17 cellular contexts compared by ENCODE assay signal in the genomic region with DNA sequence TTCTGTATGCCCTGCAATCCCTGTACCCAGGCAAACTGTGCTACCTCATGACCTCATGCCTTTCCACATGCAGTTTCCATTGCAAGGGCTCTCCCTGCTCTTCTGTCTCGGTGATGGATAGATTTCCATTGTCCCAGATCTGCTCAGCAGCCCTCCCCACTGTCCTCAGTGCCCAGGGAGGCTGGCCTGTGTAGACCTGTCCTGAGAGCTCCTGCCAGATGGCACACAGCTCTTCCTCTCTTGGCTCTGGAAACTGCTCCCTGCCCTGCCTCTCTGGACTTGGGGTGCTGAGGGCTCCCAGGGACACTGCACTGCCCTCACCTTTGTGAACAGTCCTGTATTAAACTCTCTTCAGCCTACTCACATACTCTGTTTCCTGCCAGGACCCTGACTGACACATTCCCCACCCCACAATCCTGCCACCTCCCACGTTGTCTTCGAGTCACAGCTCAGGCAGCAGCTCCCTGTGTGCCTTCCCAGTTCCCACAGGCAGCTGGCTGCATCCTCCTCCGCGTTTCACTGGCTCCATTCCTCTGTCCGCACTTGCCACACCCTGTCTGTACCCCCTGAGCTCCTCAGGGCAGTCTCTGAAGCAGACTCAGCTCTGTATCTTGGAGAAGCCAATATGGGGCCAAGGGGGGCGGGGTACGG. TPM values are rescaled to one million over a fixed set of nuclear protein-coding genes. Genes with fewer than 3 reads are reported as not detected.
DNase-seq lines count a peak whose midpoint lies in the region; ATAC-seq and TF ChIP-seq lines count a peak whose summit lies in the region.
"Had no signal": no experiment of that assay in that cellular context is flagged by ENCODE, and none has a peak within 500 bp of the region (broad histone marks: within the 10 kb centered on the region; RNA-seq: fewer than 3 reads in every experiment).

No MANE protein-coding gene starts in this region.

- H3K27me3 Mint-ChIP-seq in activated CD8-positive, alpha-beta memory T cell treated with anti-CD3 and anti-CD28 coated beads, Interleukin-2, amount 10 ng/mL, durations not matched to agents 7 days and 5 days, result peaks cover 24% of the 10 kb centered on the region
- peaks cover 24% of the 10 kb centered on the region for H3K27me3 Mint-ChIP-seq in activated T-cell treated with anti-CD3 and anti-CD28 coated beads, Interleukin-2, amount 50 U/mL, for 4 hours (ENCODE audit: low read depth)

- H3K27ac ChIP-seq in foreskin keratinocyte, result no peak overlapping the region
- H3K27ac ChIP-seq: skin epidermis had no signal

- no peak overlapping the region for H3K4me3 ChIP-seq in mucosa of descending colon
- H3K4me3 ChIP-seq: skin epidermis had no signal

- no peaks in the 10 kb centered on the region for H3K9me3 Mint-ChIP-seq in activated CD8-positive, alpha-beta memory T cell treated with anti-CD3 and anti-CD28 coated beads, Interleukin-2, amount 10 ng/mL, durations not matched to agents 7 days and 5 days (ENCODE audit: low read depth)
- H3K9me3 Mint-ChIP-seq in activated T-cell treated with anti-CD3 and anti-CD28 coated beads, Interleukin-2, amount 50 U/mL, for 4 hours, result no peaks in the 10 kb centered on the region
- H3K9me3 Mint-ChIP-seq: CD4-positive, alpha-beta memory T cell; HFFc6; naive thymus-derived CD4-positive, alpha-beta T cell had no signal

- DNase-seq in HT1080 (ENCODE audit: low read depth), result peak; percentile 38
- DNase-seq in astrocyte of the hippocampus (ENCODE audit: low read depth, low spot score), result peak; percentile 81
- DNase-seq in foreskin keratinocyte, result peak in 1 of 2 donors; percentile 15
- DNase-seq in putamen (ENCODE audit: low spot score), result peak; percentile 14
- DNase-seq in activated CD8-positive, alpha-beta memory T cell treated with anti-CD3 and anti-CD28 coated beads, Interleukin-2, amount 10 ng/mL, durations not matched to agents 7 days and 5 days, result no peak
- no peak for DNase-seq in activated T-cell treated with anti-CD3 and anti-CD28 coated beads, Interleukin-2, amount 50 U/mL, for 4 hours
- no peak for DNase-seq in mucosa of descending colon
- DNase-seq: CD4-positive, alpha-beta memory T cell; effector CD8-positive, alpha-beta T cell; HFFc6; left cardiac atrium; naive thymus-derived CD4-positive, alpha-beta T cell; NCI-H510A treated with DMSO at 0.1 percent for 48 hours had no signal

- ATAC-seq in foreskin keratinocyte (peak; percentile 75), mucosa of descending colon (no peak), HG03045 (IDR thresholded peaks at IDR 0.05; ENCODE audit: unreplicated experiment) (no peak)
- no peak for ATAC-seq in activated CD8-positive, alpha-beta memory T cell treated with anti-CD3 and anti-CD28 coated beads, Interleukin-2, amount 10 ng/mL, durations not matched to agents 7 days and 5 days
- ATAC-seq in activated T-cell treated with anti-CD3 and anti-CD28 coated beads, Interleukin-2, amount 50 U/mL, for 4 hours, result no peak
- ATAC-seq: activated CD4-positive, CD25-positive, alpha-beta regulatory T cell treated with anti-CD3 and anti-CD28 coated beads, Interleukin-2, amount 50 U/mL, for 24 hours; naive thymus-derived CD4-positive, alpha-beta T cell had no signal

- CTCF ChIA-PET in activated CD8-positive, alpha-beta memory T cell treated with anti-CD3 and anti-CD28 coated beads, Interleukin-2, amount 10 ng/mL, durations not matched to agents 7 days and 5 days (lab: Charles Lee), result no interaction called here

- H3K27ac Mint-ChIP-seq in activated CD8-positive, alpha-beta memory T cell treated with anti-CD3 and anti-CD28 coated beads, Interleukin-2, amount 10 ng/mL, durations not matched to agents 7 days and 5 days, result no peak overlapping the region
- H3K27ac Mint-ChIP-seq: CD4-positive, alpha-beta memory T cell; HFFc6; naive thymus-derived CD4-positive, alpha-beta T cell had no signal

- H3K4me1 Mint-ChIP-seq in activated CD8-positive, alpha-beta memory T cell treated with anti-CD3 and anti-CD28 coated beads, Interleukin-2, amount 10 ng/mL, durations not matched to agents 7 days and 5 days, result no peaks in the 10 kb centered on the region
- no peaks in the 10 kb centered on the region for H3K4me1 Mint-ChIP-seq in activated T-cell treated with anti-CD3 and anti-CD28 coated beads, Interleukin-2, amount 50 U/mL, for 4 hours (ENCODE audit: low read depth)
- H3K4me1 Mint-ChIP-seq: CD4-positive, alpha-beta memory T cell had no signal

- no peaks in the 10 kb centered on the region for H3K36me3 Mint-ChIP-seq in activated CD8-positive, alpha-beta memory T cell treated with anti-CD3 and anti-CD28 coated beads, Interleukin-2, amount 10 ng/mL, durations not matched to agents 7 days and 5 days
- no peaks in the 10 kb centered on the region for H3K36me3 Mint-ChIP-seq in activated T-cell treated with anti-CD3 and anti-CD28 coated beads, Interleukin-2, amount 50 U/mL, for 4 hours (ENCODE audit: insufficient read depth)
- H3K36me3 Mint-ChIP-seq: CD4-positive, alpha-beta memory T cell; naive thymus-derived CD4-positive, alpha-beta T cell had no signal

- H3K4me3 Mint-ChIP-seq in activated CD8-positive, alpha-beta memory T cell treated with anti-CD3 and anti-CD28 coated beads, Interleukin-2, amount 10 ng/mL, durations not matched to agents 7 days and 5 days, result no peak overlapping the region
- H3K4me3 Mint-ChIP-seq in activated T-cell treated with anti-CD3 and anti-CD28 coated beads, Interleukin-2, amount 50 U/mL, for 4 hours, result no peak overlapping the region
- H3K4me3 Mint-ChIP-seq: CD4-positive, alpha-beta memory T cell; HFFc6; naive thymus-derived CD4-positive, alpha-beta T cell had no signal

- no peaks in the 10 kb centered on the region for H3K36me3 ChIP-seq in mucosa of descending colon (ENCODE audit: low read depth)

- H3K4me1 ChIP-seq in foreskin keratinocyte, result peaks cover 7% of the 10 kb centered on the region
- H3K4me1 ChIP-seq in mucosa of descending colon (ENCODE audit: low read depth), result peaks cover 7% of the 10 kb centered on the region

- no peaks in the 10 kb centered on the region for H3K9me3 ChIP-seq in mucosa of descending colon

- no peak for TF ChIP-seq CTCF in foreskin keratinocyte (conservative IDR thresholded peaks at IDR 0.05)
- no peak for TF ChIP-seq CTCF in mucosa of descending colon (IDR thresholded peaks at IDR 0.05)

- peaks cover 3% of the 10 kb centered on the region for H3K27me3 ChIP-seq in foreskin keratinocyte

- intact Hi-C loops in mucosa of descending colon (cut with DNase I, micrococcal nuclease), result no loop called here

RNA-seq across cellular contexts. Expression of a gene that starts 57.0 kb away (rescaled TPM):
- total RNA-seq in HT1080 (2014; rRNA removed; shearing (Covaris generic)), result not detected in 2 replicates
- not detected in 2 replicates for polyA plus RNA-seq in HT1080 (2015; cell fraction: cytosol; rRNA removed)
- not detected in 2 replicates for polyA plus RNA-seq in HT1080 (2015; cell fraction: nucleus; rRNA removed)
- total RNA-seq in foreskin keratinocyte (not detected in 2 replicates), mucosa of descending colon (not detected)
- polyA plus RNA-seq in foreskin keratinocyte, result not detected in 2 replicates
- not detected for total RNA-seq in activated CD8-positive, alpha-beta memory T cell treated with anti-CD3 and anti-CD28 coated beads, Interleukin-2, amount 10 ng/mL, durations not matched to agents 7 days and 5 days
- total RNA-seq in activated T-cell treated with anti-CD3 and anti-CD28 coated beads, Interleukin-2, amount 50 U/mL, for 4 hours, result not detected
- total RNA-seq: CD4-positive, alpha-beta memory T cell; HFFc6; left cardiac atrium; naive thymus-derived CD4-positive, alpha-beta T cell had no signal
- polyA plus RNA-seq: adipose tissue; CD4-positive, alpha-beta memory T cell; naive thymus-derived CD4-positive, alpha-beta T cell had no signal

Comparison
In these comparisons a context has a peak if more than half of its experiments do, and no peak if none do; other contexts are left out.
1. DNase-seq: peak in HT1080 (single experiment), astrocyte of the hippocampus (single experiment) and putamen (single experiment); none in activated CD8-positive, alpha-beta memory T cell treated with anti-CD3 and anti-CD28 coated beads, Interleukin-2, amount 10 ng/mL, durations not matched to agents 7 days and 5 days (single experiment), activated T-cell treated with anti-CD3 and anti-CD28 coated beads, Interleukin-2, amount 50 U/mL, for 4 hours (single experiment) and mucosa of descending colon (0 of 3).